Comparison of ENCODE assay signal across 10 cellular contexts in the genomic region with DNA sequence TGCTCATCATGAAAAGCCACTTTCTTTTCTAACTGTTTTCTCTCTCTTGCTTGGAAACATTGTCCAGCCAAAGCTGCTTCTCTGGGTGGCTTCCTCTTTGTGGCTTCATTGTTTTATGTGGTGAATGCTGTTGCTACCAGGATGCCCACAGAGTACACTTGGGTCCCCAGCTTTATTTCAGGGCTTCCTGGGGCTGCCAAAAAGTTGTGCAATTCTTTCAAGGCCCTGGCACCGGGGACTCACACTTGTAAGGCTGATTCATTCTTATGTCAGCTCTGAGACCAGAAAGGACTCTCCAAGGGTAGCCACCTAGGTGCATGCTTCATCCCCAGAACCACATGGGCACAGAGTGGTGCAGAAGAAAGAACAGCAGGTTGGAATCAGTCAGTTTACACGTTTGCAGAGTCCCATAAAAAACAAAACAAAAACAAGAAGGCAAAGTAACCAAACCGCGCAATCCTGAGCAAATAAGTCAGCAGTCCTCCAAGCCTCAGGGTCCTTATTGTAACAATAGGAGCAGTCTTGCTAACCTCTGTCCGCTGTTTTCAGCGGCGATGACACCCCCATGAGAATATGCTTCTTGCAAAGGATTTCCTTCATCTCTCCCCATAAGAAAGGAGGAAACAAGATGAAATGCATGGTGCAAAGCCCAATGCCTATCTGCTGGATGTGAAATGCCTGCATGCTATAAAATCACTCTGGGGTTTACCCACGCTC.
DNase-seq lines count a peak whose midpoint lies in the region; ATAC-seq and TF ChIP-seq lines count a peak whose summit lies in the region.
"Had no signal": no experiment of that assay in that cellular context is flagged by ENCODE, and none has a peak within 500 bp of the region (broad histone marks: within the 10 kb centered on the region; RNA-seq: fewer than 3 reads in every experiment).

No MANE protein-coding gene starts in this region.

- peak overlapping the region; percentile 61 for H3K4me3 Mint-ChIP-seq in activated naive CD8-positive, alpha-beta T cell treated with anti-CD3 and anti-CD28 coated beads, Interleukin-2, amount 10 ng/mL, durations not matched to agents 7 days and 5 days
- no peak overlapping the region for H3K4me3 Mint-ChIP-seq in activated naive CD8-positive, alpha-beta T cell treated with anti-CD3 and anti-CD28 coated beads for 36 hours
- H3K4me3 Mint-ChIP-seq in effector memory CD8-positive, alpha-beta T cell = peak overlapping the region; percentile 44 to 66
- no peak overlapping the region for H3K4me3 Mint-ChIP-seq in stimulated activated effector memory CD8-positive, alpha-beta T cell treated with anti-CD3 and anti-CD28 coated beads, Interleukin-12 subunit alpha, Interleukin-12 subunit beta, amount 100 ng/mL, for 72 hours

- H3F3A ChIP-seq in PC-3 (ENCODE audit: low read length, unreplicated experiment) = peaks cover 14% of the 10 kb centered on the region

- peak; percentile 70 for ATAC-seq in activated naive CD8-positive, alpha-beta T cell treated with anti-CD3 and anti-CD28 coated beads, Interleukin-2, amount 10 ng/mL, durations not matched to agents 7 days and 5 days (ENCODE audit: low read depth)
- ATAC-seq in PC-3 (peak; percentile 65), HG03442 (IDR thresholded peaks at IDR 0.05; ENCODE audit: unreplicated experiment) (no peak)
- ATAC-seq in effector memory CD8-positive, alpha-beta T cell (replicated peaks) = peak; percentile 88
- ATAC-seq in stimulated activated effector memory CD8-positive, alpha-beta T cell treated with anti-CD3 and anti-CD28 coated beads, Interleukin-12 subunit alpha, Interleukin-12 subunit beta, amount 100 ng/mL, for 72 hours = peak; percentile 76
- ATAC-seq: GM12878 had no signal

- no peaks in the 10 kb centered on the region for H4K20me1 ChIP-seq in PC-3 (ENCODE audit: low read length)

- peak overlapping the region; percentile 57 for H3K27ac Mint-ChIP-seq in activated naive CD8-positive, alpha-beta T cell treated with anti-CD3 and anti-CD28 coated beads, Interleukin-2, amount 10 ng/mL, durations not matched to agents 7 days and 5 days
- no peak overlapping the region for H3K27ac Mint-ChIP-seq in activated naive CD8-positive, alpha-beta T cell treated with anti-CD3 and anti-CD28 coated beads for 36 hours
- H3K27ac Mint-ChIP-seq in effector memory CD8-positive, alpha-beta T cell = peak overlapping the region in 1 of 2 donors; percentile 65
- H3K27ac Mint-ChIP-seq in stimulated activated effector memory CD8-positive, alpha-beta T cell treated with anti-CD3 and anti-CD28 coated beads, Interleukin-12 subunit alpha, Interleukin-12 subunit beta, amount 100 ng/mL, for 72 hours = peak overlapping the region; percentile 76

- peaks cover 50% of the 10 kb centered on the region for H3K4me1 ChIP-seq in PC-3 (ENCODE audit: insufficient read depth, low read length)

- H3K27me3 Mint-ChIP-seq in activated naive CD8-positive, alpha-beta T cell treated with anti-CD3 and anti-CD28 coated beads, Interleukin-2, amount 10 ng/mL, durations not matched to agents 7 days and 5 days = no peaks in the 10 kb centered on the region
- no peaks in the 10 kb centered on the region for H3K27me3 Mint-ChIP-seq in activated naive CD8-positive, alpha-beta T cell treated with anti-CD3 and anti-CD28 coated beads for 36 hours
- peaks cover 0 to 16% of the 10 kb centered on the region in 2 donors for H3K27me3 Mint-ChIP-seq in effector memory CD8-positive, alpha-beta T cell

- H3K36me3 ChIP-seq in PC-3 (ENCODE audit: low read depth, low read length) = no peaks in the 10 kb centered on the region

- peak overlapping the region; percentile 90 for H3K27ac ChIP-seq in PC-3 (ENCODE audit: low read length)

- no peak overlapping the region for H2AFZ ChIP-seq in PC-3 (ENCODE audit: low read length)

- no peaks in the 10 kb centered on the region for H3K9me3 Mint-ChIP-seq in activated naive CD8-positive, alpha-beta T cell treated with anti-CD3 and anti-CD28 coated beads, Interleukin-2, amount 10 ng/mL, durations not matched to agents 7 days and 5 days
- no peaks in the 10 kb centered on the region for H3K9me3 Mint-ChIP-seq in activated naive CD8-positive, alpha-beta T cell treated with anti-CD3 and anti-CD28 coated beads for 36 hours
- H3K9me3 Mint-ChIP-seq in effector memory CD8-positive, alpha-beta T cell = no peaks in the 10 kb centered on the region
- H3K9me3 Mint-ChIP-seq in stimulated activated effector memory CD8-positive, alpha-beta T cell treated with anti-CD3 and anti-CD28 coated beads, Interleukin-12 subunit alpha, Interleukin-12 subunit beta, amount 100 ng/mL, for 72 hours = no peaks in the 10 kb centered on the region

- H3K9me2 ChIP-seq in PC-3 (replicated peaks; ENCODE audit: low read length) = no peaks in the 10 kb centered on the region

- H3K36me3 Mint-ChIP-seq in activated naive CD8-positive, alpha-beta T cell treated with anti-CD3 and anti-CD28 coated beads, Interleukin-2, amount 10 ng/mL, durations not matched to agents 7 days and 5 days = no peaks in the 10 kb centered on the region
- no peaks in the 10 kb centered on the region for H3K36me3 Mint-ChIP-seq in activated naive CD8-positive, alpha-beta T cell treated with anti-CD3 and anti-CD28 coated beads for 36 hours
- H3K36me3 Mint-ChIP-seq in effector memory CD8-positive, alpha-beta T cell (ENCODE audit: insufficient read depth) = no peaks in the 10 kb centered on the region
- H3K36me3 Mint-ChIP-seq in stimulated activated effector memory CD8-positive, alpha-beta T cell treated with anti-CD3 and anti-CD28 coated beads, Interleukin-12 subunit alpha, Interleukin-12 subunit beta, amount 100 ng/mL, for 72 hours = no peaks in the 10 kb centered on the region

- peak overlapping the region; percentile 6; the same call in 1 of the 2 replicates for H3K4me3 ChIP-seq in PC-3 (ENCODE audit: low read length)
- H3K4me3 ChIP-seq: GM12878 had no signal

- no peaks in the 10 kb centered on the region for H3K27me3 ChIP-seq in PC-3 (ENCODE audit: low read length)

- H3K4me1 Mint-ChIP-seq in activated naive CD8-positive, alpha-beta T cell treated with anti-CD3 and anti-CD28 coated beads, Interleukin-2, amount 10 ng/mL, durations not matched to agents 7 days and 5 days = peaks cover 27% of the 10 kb centered on the region
- peaks cover 25% of the 10 kb centered on the region for H3K4me1 Mint-ChIP-seq in activated naive CD8-positive, alpha-beta T cell treated with anti-CD3 and anti-CD28 coated beads for 36 hours
- H3K4me1 Mint-ChIP-seq in effector memory CD8-positive, alpha-beta T cell (ENCODE audit: low read depth in 2 of 2) = peaks cover 17 to 22% of the 10 kb centered on the region in 2 donors
- H3K4me1 Mint-ChIP-seq in stimulated activated effector memory CD8-positive, alpha-beta T cell treated with anti-CD3 and anti-CD28 coated beads, Interleukin-12 subunit alpha, Interleukin-12 subunit beta, amount 100 ng/mL, for 72 hours = peaks cover 24% of the 10 kb centered on the region

- peak overlapping the region; percentile 62 for H3K4me2 ChIP-seq in PC-3 (ENCODE audit: low read length)

- peak overlapping the region; percentile 53 for H3K9ac ChIP-seq in PC-3 (ENCODE audit: low read length)

- H3K79me2 ChIP-seq in PC-3 (ENCODE audit: low read length) = no peaks in the 10 kb centered on the region

- DNase-seq in activated naive CD8-positive, alpha-beta T cell treated with anti-CD3 and anti-CD28 coated beads, Interleukin-2, amount 10 ng/mL, durations not matched to agents 7 days and 5 days = no peak
- DNase-seq in activated naive CD8-positive, alpha-beta T cell treated with anti-CD3 and anti-CD28 coated beads for 36 hours = no peak
- DNase-seq in PC-3 (peak; percentile 93), NCI-H2081 (lab: John Stamatoyannopoulos, UW) (no peak), NCI-H1436 treated with DMSO at 0.1 percent for 48 hours (lab: John Stamatoyannopoulos, UW) (no peak)
- peak in 2 of 3 experiments; percentile 21 to 26 for DNase-seq in effector memory CD8-positive, alpha-beta T cell
- DNase-seq in stimulated activated effector memory CD8-positive, alpha-beta T cell treated with anti-CD3 and anti-CD28 coated beads, Interleukin-12 subunit alpha, Interleukin-12 subunit beta, amount 100 ng/mL, for 72 hours (ENCODE audit: low spot score in 2 of 2) = no peak
- DNase-seq: NCI-H1694 treated with DMSO at 0.1 percent for 48 hours had no signal

- intact Hi-C loops in PC-3 (cut with micrococcal nuclease) = loop anchor here (1.0 to 10.0 kb wide), 2 partner anchors 54 to 875 kb away; no protein-coding TSS in a partner anchor

- POLR2A ChIA-PET in activated naive CD8-positive, alpha-beta T cell treated with anti-CD3 and anti-CD28 coated beads, Interleukin-2, amount 10 ng/mL, durations not matched to agents 7 days and 5 days (lab: Charles Lee) = interaction anchor here (1.2 to 1.3 kb wide), 3 partner anchors 83 to 636 kb away, joined by 4 to 5 read pairs (median 5); partner anchors contain the start of genes GNG5, PRKACB and SPATA1
- POLR2A ChIA-PET in PC-3 (lab: Charles Lee; ENCODE audit: unreplicated experiment) = interaction anchor here (0.6 kb wide), 1 partner anchor 94 kb away, joined by 3 read pairs; no protein-coding TSS in a partner anchor

- no peaks in the 10 kb centered on the region for H3K9me3 ChIP-seq in PC-3 (ENCODE audit: low read length)

- no peak for TF ChIP-seq CTCF in PC-3 (conservative IDR thresholded peaks at IDR 0.05; ENCODE audit: low read depth, low read length)

- CTCF ChIA-PET in PC-3 (lab: Charles Lee) = interaction anchor here (0.5 to 0.6 kb wide), 2 partner anchors 310 to 477 kb away, joined by 3 to 6 read pairs; no protein-coding TSS in a partner anchor

- no TSS peak for BruUV-seq in PC-3 (replicated peaks; lab: Mats Ljungman, UMichigan)

Comparison
In these comparisons a context has a peak if more than half of its experiments do, and no peak if none do; other contexts are left out.
1. H3K4me3 Mint-ChIP-seq: peak in activated naive CD8-positive, alpha-beta T cell treated with anti-CD3 and anti-CD28 coated beads, Interleukin-2, amount 10 ng/mL, durations not matched to agents 7 days and 5 days (single experiment) and effector memory CD8-positive, alpha-beta T cell (2 of 2); none in activated naive CD8-positive, alpha-beta T cell treated with anti-CD3 and anti-CD28 coated beads for 36 hours (single experiment) and stimulated activated effector memory CD8-positive, alpha-beta T cell treated with anti-CD3 and anti-CD28 coated beads, Interleukin-12 subunit alpha, Interleukin-12 subunit beta, amount 100 ng/mL, for 72 hours (single experiment).
2. DNase-seq: peak in PC-3 (single experiment) and effector memory CD8-positive, alpha-beta T cell (2 of 3); none in activated naive CD8-positive, alpha-beta T cell treated with anti-CD3 and anti-CD28 coated beads, Interleukin-2, amount 10 ng/mL, durations not matched to agents 7 days and 5 days (single experiment), activated naive CD8-positive, alpha-beta T cell treated with anti-CD3 and anti-CD28 coated beads for 36 hours (single experiment), stimulated activated effector memory CD8-positive, alpha-beta T cell treated with anti-CD3 and anti-CD28 coated beads, Interleukin-12 subunit alpha, Interleukin-12 subunit beta, amount 100 ng/mL, for 72 hours (0 of 2), NCI-H2081 (0 of 2) and NCI-H1436 treated with DMSO at 0.1 percent for 48 hours (single experiment).